25 cellular contexts compared by ENCODE assay signal in the genomic region with DNA sequence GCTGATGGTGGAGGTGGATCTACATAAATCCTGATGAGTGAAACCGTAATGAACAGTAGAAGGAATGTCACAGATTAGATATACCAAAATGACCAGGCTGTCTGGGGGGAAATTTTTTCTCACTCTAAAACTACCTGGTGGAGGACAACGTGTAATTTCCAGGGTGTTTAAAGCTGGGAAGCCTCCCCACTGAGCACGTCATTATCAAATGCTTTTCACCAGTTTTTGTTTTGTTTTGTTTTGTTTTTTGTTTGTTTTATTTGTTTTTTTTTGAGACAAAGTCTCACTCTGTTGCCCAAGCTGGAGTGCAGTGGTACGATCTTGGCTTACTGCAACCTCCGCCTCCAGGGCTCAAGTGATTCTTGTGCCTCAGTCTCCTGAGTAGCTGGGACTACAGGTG. TPM values are rescaled to one million over a fixed set of nuclear protein-coding genes. Genes with fewer than 3 reads are reported as not detected.
A peak's percentile ranks its signal among the peaks of the same experiment; 100 is the strongest.
DNase-seq lines count a peak whose midpoint lies in the region; ATAC-seq and TF ChIP-seq lines count a peak whose summit lies in the region.
"Had no signal": no experiment of that assay in that cellular context is flagged by ENCODE, and none has a peak within 500 bp of the region (broad histone marks: within the 10 kb centered on the region; RNA-seq: fewer than 3 reads in every experiment).

No MANE protein-coding gene starts in this region.

- POLR2A ChIA-PET in HEK293 (lab: Yijun Ruan, JAX) = no interaction called here

- H3K4me1 Mint-ChIP-seq in activated T-helper 17 cell treated with anti-CD3 and anti-CD28 coated beads, Interleukin-2, amount 50 U/mL, for 72 hours = peaks cover 38% of the 10 kb centered on the region
- peaks cover 27% of the 10 kb centered on the region for H3K4me1 Mint-ChIP-seq in chondrocyte (ENCODE audit: low read depth)

- H3K27ac ChIP-seq in heart left ventricle (no peak overlapping the region), HEK293 (ENCODE audit: extremely low read depth, low read depth, low read length) (no peak overlapping the region), psoas muscle (no peak overlapping the region)
- H3K27ac ChIP-seq: BLaER1 had no signal

- no peak overlapping the region for H3K4me3 ChIP-seq in heart left ventricle
- H3K4me3 ChIP-seq in HEK293 (ENCODE audit: low read depth, low read length) = no peak overlapping the region
- H3K4me3 ChIP-seq in psoas muscle = no peak overlapping the region
- H3K4me3 ChIP-seq: BLaER1, GM12878 had no signal

- TF ChIP-seq CTCF in heart left ventricle (IDR thresholded peaks at IDR 0.05) (no peak), HEK293 (tag by site-specific recombination; IDR thresholded peaks at IDR 0.05) (no peak), chondrocyte (IDR thresholded peaks at IDR 0.05) (no peak), psoas muscle (IDR thresholded peaks at IDR 0.05) (no peak)

- intact Hi-C loops in left ventricle myocardium superior (cut with micrococcal nuclease) (no loop called here), heart left ventricle (cut with DNase I) (loop anchor here in 1 of 10 donors (5.0 kb wide), 1 partner anchor 41 kb away; no protein-coding TSS in a partner anchor), psoas muscle (cut with DNase I) (no loop called here)

- H3K4me1 ChIP-seq in heart left ventricle = peaks cover 0 to 53% (median 15%) of the 10 kb centered on the region in 12 donors
- H3K4me1 ChIP-seq in HEK293 (ENCODE audit: control insufficient read depth, insufficient read depth, low read length) = 0 out of 2 replicates have a peak, but pooled peaks cover 2% of the 10 kb centered on the region
- H3K4me1 ChIP-seq in psoas muscle = peaks cover 41% of the 10 kb centered on the region
- H3K4me1 ChIP-seq: BE2C had no signal

- H3K27me3 Mint-ChIP-seq in activated T-helper 17 cell treated with anti-CD3 and anti-CD28 coated beads, Interleukin-2, amount 50 U/mL, for 72 hours = no peaks in the 10 kb centered on the region
- no peaks in the 10 kb centered on the region for H3K27me3 Mint-ChIP-seq in chondrocyte (ENCODE audit: low read depth)
- H3K27me3 Mint-ChIP-seq: CD4-positive, alpha-beta memory T cell; CD4-positive, CD25-positive, alpha-beta regulatory T cell; CD8-positive, alpha-beta memory T cell had no signal

- H3K36me3 ChIP-seq in heart left ventricle = peaks cover 0 to 26% (median 6%) of the 10 kb centered on the region in 9 donors
- H3K36me3 ChIP-seq in HEK293 (ENCODE audit: control insufficient read depth in 2 of 2, insufficient read depth in 1 of 2, low read length in 2 of 2) = peaks cover 19 to 20% of the 10 kb centered on the region in 2 experiments; a peak in 2 of 3 replicates
- peaks cover 0 to 5% of the 10 kb centered on the region in 2 donors for H3K36me3 ChIP-seq in psoas muscle (ENCODE audit: insufficient read depth in 1 of 2, low read depth in 1 of 2)

- ATAC-seq in left ventricle myocardium superior = no peak
- ATAC-seq in heart left ventricle = no peak
- ATAC-seq in activated T-helper 17 cell treated with anti-CD3 and anti-CD28 coated beads, Interleukin-2, amount 50 U/mL, for 72 hours (replicated peaks) = no peak
- ATAC-seq in psoas muscle = no peak
- no peak for ATAC-seq in HG02973 (IDR thresholded peaks at IDR 0.05; ENCODE audit: unreplicated experiment)
- ATAC-seq: GM12878 had no signal

- 76 to 82% (median 79%) methylated on average over 5 of the region's 5 CpGs for WGBS in heart left ventricle, 4 donors
- 82 to 95% (median 83%) methylated on average over 5 of the region's 5 CpGs for WGBS in psoas muscle, 3 donors

- H3K27me3 ChIP-seq in heart left ventricle (no peaks in the 10 kb centered on the region), psoas muscle (ENCODE audit: insufficient read depth in 3 of 3, low read length in 2 of 3) (no peaks in the 10 kb centered on the region)
- H3K27me3 ChIP-seq: BE2C, BLaER1 had no signal

- peak; percentile 5 for DNase-seq in left ventricle myocardium superior
- no peak for DNase-seq in heart left ventricle
- peak; percentile 6 for DNase-seq in chondrocyte (ENCODE audit: low spot score)
- DNase-seq in psoas muscle = no peak
- DNase-seq: 8988T; ACHN; BE2C; C1 segment of cervical spinal cord; CD4-positive, alpha-beta memory T cell; CD4-positive, CD25-positive, alpha-beta regulatory T cell; CD8-positive, alpha-beta memory T cell; COR-L47; DMS 273 treated with DMSO at 0.1 percent for 48 hours; DMS153; DMS53; DMS79; DND-41; EL; GDM1 had no signal

- peak overlapping the region; percentile 7 for H3K27ac Mint-ChIP-seq in activated T-helper 17 cell treated with anti-CD3 and anti-CD28 coated beads, Interleukin-2, amount 50 U/mL, for 72 hours
- no peak overlapping the region for H3K27ac Mint-ChIP-seq in chondrocyte (ENCODE audit: unreplicated experiment)
- H3K27ac Mint-ChIP-seq: CD4-positive, alpha-beta memory T cell had no signal

- no peak for TF ChIP-seq POLR2A in heart left ventricle (IDR thresholded peaks at IDR 0.05)

- no peaks in the 10 kb centered on the region for H3K9me3 Mint-ChIP-seq in activated T-helper 17 cell treated with anti-CD3 and anti-CD28 coated beads, Interleukin-2, amount 50 U/mL, for 72 hours
- H3K9me3 Mint-ChIP-seq in chondrocyte (ENCODE audit: low read depth) = peaks cover 3% of the 10 kb centered on the region
- H3K9me3 Mint-ChIP-seq: CD8-positive, alpha-beta memory T cell had no signal

- CTCF ChIA-PET in HEK293 (lab: Yijun Ruan, JAX) = interaction anchor here (0.6 kb wide), 1 partner anchor 40 kb away, joined by 3 read pairs; no protein-coding TSS in a partner anchor

- H3K9me3 ChIP-seq in heart left ventricle (no peaks in the 10 kb centered on the region), HEK293 (ENCODE audit: control insufficient read depth, insufficient read depth, low read depth, low read length) (no peaks in the 10 kb centered on the region), psoas muscle (no peaks in the 10 kb centered on the region)
- H3K9me3 ChIP-seq: BE2C had no signal

- no peak overlapping the region for H3K4me3 Mint-ChIP-seq in activated T-helper 17 cell treated with anti-CD3 and anti-CD28 coated beads, Interleukin-2, amount 50 U/mL, for 72 hours
- no peak overlapping the region for H3K4me3 Mint-ChIP-seq in chondrocyte (ENCODE audit: unreplicated experiment)
- H3K4me3 Mint-ChIP-seq: CD14-positive monocyte; CD4-positive, alpha-beta memory T cell had no signal

- peaks cover 49% of the 10 kb centered on the region for H3K36me3 Mint-ChIP-seq in activated T-helper 17 cell treated with anti-CD3 and anti-CD28 coated beads, Interleukin-2, amount 50 U/mL, for 72 hours (ENCODE audit: low read depth)
- H3K36me3 Mint-ChIP-seq in chondrocyte (ENCODE audit: low read depth) = peaks cover 7% of the 10 kb centered on the region

TF ChIP-seq in HEK293, 187 proteins besides CTCF, POLR2A, EP300 and RAD21 (continues in another document):
- peak; percentile 95 for TF ChIP-seq PRDM10 (tag by site-specific recombination; IDR thresholded peaks at IDR 0.05)
- TF ChIP-seq ZFP69B (tag by site-specific recombination; IDR thresholded peaks at IDR 0.05) = no peak
- no peak for TF ChIP-seq BCL6B (tag by site-specific recombination; IDR thresholded peaks at IDR 0.05)
- TF ChIP-seq ZNF677 (tag by site-specific recombination; IDR thresholded peaks at IDR 0.05) = no peak
- no peak for TF ChIP-seq SALL2 (tag by site-specific recombination; IDR thresholded peaks at IDR 0.05; ENCODE audit: borderline replicate concordance)
- TF ChIP-seq ZNF785 (tag by site-specific recombination; IDR thresholded peaks at IDR 0.05) = no peak
- TF ChIP-seq ZNF48 (tag by site-specific recombination; IDR thresholded peaks at IDR 0.05) = 0 out of 2 replicates have a peak, but pooled peaks have one; percentile 16

RNA-seq across cellular contexts. Expression of gene AGPAT3, which starts 11.6 kb away (rescaled TPM):
- total RNA-seq in left ventricle myocardium superior (97.6 TPM), heart left ventricle (10 to 100 TPM; 48.7 to 86.0 (median 65.5) TPM), chondrocyte (43.5 to 48.1 TPM (median 45.4 TPM) in 3 replicates), psoas muscle (100 to 1,000 TPM in 1 of 4 donors, 10 to 100 TPM in 3; 47.9 to 117 (median 64.4) TPM)
- polyA plus RNA-seq in heart left ventricle (10 to 100 TPM; 26.6 to 51.3 TPM), psoas muscle (10 to 100 TPM; 28.4 to 70.0 (median 35.7) TPM)
- 10 to 100 TPM; 44.8 to 100.0 TPM for total RNA-seq in activated T-helper 17 cell treated with anti-CD3 and anti-CD28 coated beads, Interleukin-2, amount 50 U/mL, for 72 hours

Comparison
In these comparisons a context has a peak if more than half of its experiments do, and no peak if none do; other contexts are left out.
1. DNase-seq: peak in left ventricle myocardium superior (single experiment) and chondrocyte (single experiment); none in heart left ventricle (0 of 5) and psoas muscle (0 of 2).